19 cellular contexts compared by ENCODE assay signal in the genomic region with DNA sequence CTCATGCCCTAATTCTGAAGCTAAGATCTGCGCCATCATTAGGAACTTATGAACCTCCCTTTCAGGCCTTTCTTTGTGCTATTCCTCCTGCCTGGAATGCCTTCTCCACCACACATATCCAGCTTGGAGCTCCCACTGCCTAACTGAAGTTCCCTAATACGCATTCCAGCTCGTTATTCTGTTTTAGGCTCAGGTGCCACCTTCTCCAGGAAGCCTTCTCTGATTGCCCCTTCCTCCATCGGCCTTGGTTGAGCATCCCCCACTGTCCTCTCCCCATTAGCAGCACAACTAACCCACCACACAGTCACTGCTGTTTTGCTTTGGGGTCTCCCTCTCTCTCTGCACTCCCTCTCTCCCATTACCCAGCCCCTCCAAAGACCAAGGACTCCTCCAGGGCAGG. TPM values are rescaled to one million over a fixed set of nuclear protein-coding genes. Genes with fewer than 3 reads are reported as not detected.
DNase-seq lines count a peak whose midpoint lies in the region; ATAC-seq and TF ChIP-seq lines count a peak whose summit lies in the region.
"Had no signal": no experiment of that assay in that cellular context is flagged by ENCODE, and none has a peak within 500 bp of the region (broad histone marks: within the 10 kb centered on the region; RNA-seq: fewer than 3 reads in every experiment).

No MANE protein-coding gene starts in this region.

- peak overlapping the region; percentile 52 for H3K27ac Mint-ChIP-seq in activated CD4-positive, alpha-beta memory T cell treated with anti-CD3 and anti-CD28 coated beads, Interleukin-2, amount 10 ng/mL, durations not matched to agents 7 days and 5 days
- no peak overlapping the region for H3K27ac Mint-ChIP-seq in activated CD4-positive, alpha-beta memory T cell treated with anti-CD3 and anti-CD28 coated beads for 36 hours
- no peak overlapping the region for H3K27ac Mint-ChIP-seq in WTC11
- H3K27ac Mint-ChIP-seq: HFFc6 had no signal

- H3K4me1 Mint-ChIP-seq in activated CD4-positive, alpha-beta memory T cell treated with anti-CD3 and anti-CD28 coated beads, Interleukin-2, amount 10 ng/mL, durations not matched to agents 7 days and 5 days, result peaks cover 45% of the 10 kb centered on the region
- peaks cover 18% of the 10 kb centered on the region for H3K4me1 Mint-ChIP-seq in activated CD4-positive, alpha-beta memory T cell treated with anti-CD3 and anti-CD28 coated beads for 36 hours (ENCODE audit: low read depth)
- H3K4me1 Mint-ChIP-seq in WTC11, result peaks cover 78% of the 10 kb centered on the region

- no peak for TF ChIP-seq CTCF in WTC11 (IDR thresholded peaks at IDR 0.05)
- no peak for TF ChIP-seq CTCF in omental fat pad (IDR thresholded peaks at IDR 0.05)

- POLR2A ChIA-PET in activated CD4-positive, alpha-beta memory T cell treated with anti-CD3 and anti-CD28 coated beads, Interleukin-2, amount 10 ng/mL, durations not matched to agents 7 days and 5 days (lab: Charles Lee), result interaction anchor here (1.0 to 1.7 kb wide), 3 partner anchors 16 to 100 kb away, joined by 3 to 5 read pairs (median 3); no protein-coding TSS in a partner anchor
- POLR2A ChIA-PET in activated CD4-positive, alpha-beta memory T cell treated with anti-CD3 and anti-CD28 coated beads for 36 hours (lab: Charles Lee), result no interaction called here
- POLR2A ChIA-PET in WTC11 (lab: Charles Lee), result no interaction called here

- no peak for DNase-seq in activated CD4-positive, alpha-beta memory T cell treated with anti-CD3 and anti-CD28 coated beads, Interleukin-2, amount 10 ng/mL, durations not matched to agents 7 days and 5 days
- no peak for DNase-seq in activated CD4-positive, alpha-beta memory T cell treated with anti-CD3 and anti-CD28 coated beads for 36 hours
- DNase-seq in WTC11 (ENCODE audit: low spot score) (no peak), mesenteric fat pad (ENCODE audit: low spot score) (peak; percentile 14), omental fat pad (ENCODE audit: low spot score) (no peak), DMS79 treated with DMSO at 0.1 percent for 48 hours (lab: John Stamatoyannopoulos, UW) (no peak)
- DNase-seq: DMS53, EL, GF-D8, HFFc6, NCI-H1694, NCI-H2081, NCI-H2171, NCI-H526, OCI-M1, SJCRH30 had no signal

- CTCF ChIA-PET in activated CD4-positive, alpha-beta memory T cell treated with anti-CD3 and anti-CD28 coated beads, Interleukin-2, amount 10 ng/mL, durations not matched to agents 7 days and 5 days (lab: Charles Lee), result interaction anchor here (0.6 to 1.4 kb wide), 2 partner anchors 30 to 251 kb away, joined by 3 read pairs; no protein-coding TSS in a partner anchor
- CTCF ChIA-PET in activated CD4-positive, alpha-beta memory T cell treated with anti-CD3 and anti-CD28 coated beads for 36 hours (lab: Charles Lee), result no interaction called here
- CTCF ChIA-PET in WTC11 (lab: Charles Lee), result no interaction called here

- H3K9me3 Mint-ChIP-seq in activated CD4-positive, alpha-beta memory T cell treated with anti-CD3 and anti-CD28 coated beads, Interleukin-2, amount 10 ng/mL, durations not matched to agents 7 days and 5 days, result no peaks in the 10 kb centered on the region
- H3K9me3 Mint-ChIP-seq in activated CD4-positive, alpha-beta memory T cell treated with anti-CD3 and anti-CD28 coated beads for 36 hours, result no peaks in the 10 kb centered on the region
- no peaks in the 10 kb centered on the region for H3K9me3 Mint-ChIP-seq in WTC11
- H3K9me3 Mint-ChIP-seq: HFFc6 had no signal

- peaks cover 25% of the 10 kb centered on the region for H3K27me3 Mint-ChIP-seq in activated CD4-positive, alpha-beta memory T cell treated with anti-CD3 and anti-CD28 coated beads, Interleukin-2, amount 10 ng/mL, durations not matched to agents 7 days and 5 days
- H3K27me3 Mint-ChIP-seq in activated CD4-positive, alpha-beta memory T cell treated with anti-CD3 and anti-CD28 coated beads for 36 hours, result no peaks in the 10 kb centered on the region
- H3K27me3 Mint-ChIP-seq in WTC11 (ENCODE audit: low read depth), result peaks cover 71% of the 10 kb centered on the region

- intact Hi-C loops in activated CD4-positive, alpha-beta memory T cell treated with anti-CD3 and anti-CD28 coated beads for 36 hours (cut with micrococcal nuclease), result no loop called here

- H3K4me3 Mint-ChIP-seq in activated CD4-positive, alpha-beta memory T cell treated with anti-CD3 and anti-CD28 coated beads, Interleukin-2, amount 10 ng/mL, durations not matched to agents 7 days and 5 days, result no peak overlapping the region
- no peak overlapping the region for H3K4me3 Mint-ChIP-seq in activated CD4-positive, alpha-beta memory T cell treated with anti-CD3 and anti-CD28 coated beads for 36 hours
- no peak overlapping the region for H3K4me3 Mint-ChIP-seq in WTC11
- H3K4me3 Mint-ChIP-seq: HFFc6 had no signal

- peaks cover 5% of the 10 kb centered on the region for H3K36me3 Mint-ChIP-seq in activated CD4-positive, alpha-beta memory T cell treated with anti-CD3 and anti-CD28 coated beads, Interleukin-2, amount 10 ng/mL, durations not matched to agents 7 days and 5 days (ENCODE audit: low read depth)
- no peaks in the 10 kb centered on the region for H3K36me3 Mint-ChIP-seq in activated CD4-positive, alpha-beta memory T cell treated with anti-CD3 and anti-CD28 coated beads for 36 hours
- no peaks in the 10 kb centered on the region for H3K36me3 Mint-ChIP-seq in WTC11

- no peak for ATAC-seq in WTC11
- ATAC-seq in omental fat pad (ENCODE audit: low FRiP score), result no peak
- no peak for ATAC-seq in HG03432 (IDR thresholded peaks at IDR 0.05; ENCODE audit: unreplicated experiment)
- ATAC-seq in GM18502 (IDR thresholded peaks at IDR 0.05; ENCODE audit: poor library complexity, unreplicated experiment), result no peak

TF ChIP-seq in WTC11, 78 proteins besides CTCF, POLR2A, EP300 and RAD21:
- TF ChIP-seq, protein P1, sequence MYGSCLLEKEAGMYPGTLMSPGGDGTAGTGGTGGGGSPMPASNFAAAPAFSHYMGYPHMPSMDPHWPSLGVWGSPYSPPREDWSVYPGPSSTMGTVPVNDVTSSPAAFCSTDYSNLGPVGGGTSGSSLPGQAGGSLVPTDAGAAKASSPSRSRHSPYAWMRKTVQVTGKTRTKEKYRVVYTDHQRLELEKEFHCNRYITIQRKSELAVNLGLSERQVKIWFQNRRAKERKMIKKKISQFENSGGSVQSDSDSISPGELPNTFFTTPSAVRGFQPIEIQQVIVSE (CRISPR knock-in tag; IDR thresholded peaks at IDR 0.05; ENCODE audit: borderline replicate concordance), result no peak
- TF ChIP-seq, protein P2, sequence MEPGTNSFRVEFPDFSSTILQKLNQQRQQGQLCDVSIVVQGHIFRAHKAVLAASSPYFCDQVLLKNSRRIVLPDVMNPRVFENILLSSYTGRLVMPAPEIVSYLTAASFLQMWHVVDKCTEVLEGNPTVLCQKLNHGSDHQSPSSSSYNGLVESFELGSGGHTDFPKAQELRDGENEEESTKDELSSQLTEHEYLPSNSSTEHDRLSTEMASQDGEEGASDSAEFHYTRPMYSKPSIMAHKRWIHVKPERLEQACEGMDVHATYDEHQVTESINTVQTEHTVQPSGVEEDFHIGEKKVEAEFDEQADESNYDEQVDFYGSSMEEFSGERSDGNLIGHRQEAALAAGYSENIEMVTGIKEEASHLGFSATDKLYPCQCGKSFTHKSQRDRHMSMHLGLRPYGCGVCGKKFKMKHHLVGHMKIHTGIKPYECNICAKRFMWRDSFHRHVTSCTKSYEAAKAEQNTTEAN (CRISPR knock-in tag; IDR thresholded peaks at IDR 0.05), result no peak
- no peak for TF ChIP-seq KAT7 (CRISPR knock-in tag; IDR thresholded peaks at IDR 0.05; ENCODE audit: borderline replicate concordance)
- peak; percentile 1; the same call in 1 of the 2 replicates for TF ChIP-seq TEAD4 (CRISPR knock-in tag; IDR thresholded peaks at IDR 0.05)
- TF ChIP-seq JUN (CRISPR knock-in tag; IDR thresholded peaks at IDR 0.05), result no peak

RNA-seq across cellular contexts. Expression of a gene that starts 5.2 kb away (rescaled TPM):
- total RNA-seq in activated CD4-positive, alpha-beta memory T cell treated with anti-CD3 and anti-CD28 coated beads, Interleukin-2, amount 10 ng/mL, durations not matched to agents 7 days and 5 days, result 1 to 10 TPM in 1 of 2 experiments, under 1 TPM in 1; 0.65 to 1.2 TPM
- under 1 TPM in 1 of 2 experiments, not detected in 1; 0.48 TPM for total RNA-seq in activated CD4-positive, alpha-beta memory T cell treated with anti-CD3 and anti-CD28 coated beads for 36 hours
- 4.0 to 5.1 TPM (median 4.6 TPM) in 3 replicates for total RNA-seq in WTC11 (2021)
- total RNA-seq in mesenteric fat pad, result 2.8 TPM
- total RNA-seq in omental fat pad, result 1 to 10 TPM in 3 of 4 donors, under 1 TPM in 1; 0.96 to 2.2 (median 1.9) TPM
- total RNA-seq: HFFc6, HT-29 had no signal

RNA-seq across cellular contexts. Expression of a gene that starts 9.1 kb away (rescaled TPM):
- under 1 TPM in 1 of 2 experiments, not detected in 1; 0.48 TPM for total RNA-seq in activated CD4-positive, alpha-beta memory T cell treated with anti-CD3 and anti-CD28 coated beads, Interleukin-2, amount 10 ng/mL, durations not matched to agents 7 days and 5 days
- total RNA-seq in activated CD4-positive, alpha-beta memory T cell treated with anti-CD3 and anti-CD28 coated beads for 36 hours, result under 1 TPM in 1 of 2 experiments, not detected in 1; 0.36 TPM
- 0.53 to 1.1 TPM (median 0.81 TPM) in 3 replicates for total RNA-seq in WTC11 (2021)
- total RNA-seq in mesenteric fat pad, result not detected
- total RNA-seq in omental fat pad, result not detected
- total RNA-seq: HFFc6, HT-29 had no signal

RNA-seq across cellular contexts. Expression of a gene that starts 22.7 kb away (rescaled TPM):
- 10 to 100 TPM; 55.4 to 60.8 TPM for total RNA-seq in activated CD4-positive, alpha-beta memory T cell treated with anti-CD3 and anti-CD28 coated beads, Interleukin-2, amount 10 ng/mL, durations not matched to agents 7 days and 5 days
- total RNA-seq in activated CD4-positive, alpha-beta memory T cell treated with anti-CD3 and anti-CD28 coated beads for 36 hours, result 10 to 100 TPM; 27.9 to 31.2 TPM
- total RNA-seq in WTC11 (2021) (57.6 to 84.2 TPM (median 75.0 TPM) in 3 replicates), mesenteric fat pad (58.7 TPM), omental fat pad (100 to 1,000 TPM in 1 of 4 donors, 10 to 100 TPM in 3; 39.5 to 101 (median 73.3) TPM)

RNA-seq across cellular contexts. Expression of a gene that starts 44.7 kb away (rescaled TPM):
- total RNA-seq in activated CD4-positive, alpha-beta memory T cell treated with anti-CD3 and anti-CD28 coated beads, Interleukin-2, amount 10 ng/mL, durations not matched to agents 7 days and 5 days, result 100 to 1,000 TPM; 185 to 186 TPM
- 10 to 100 TPM; 52.3 to 58.7 TPM for total RNA-seq in activated CD4-positive, alpha-beta memory T cell treated with anti-CD3 and anti-CD28 coated beads for 36 hours
- 50.7 to 61.6 TPM (median 58.2 TPM) in 3 replicates for total RNA-seq in WTC11 (2021)
- total RNA-seq in mesenteric fat pad, result 2.5 TPM
- 1 to 10 TPM; 2.0 to 3.0 (median 2.4) TPM for total RNA-seq in omental fat pad
